2 cellular contexts compared by ENCODE assay signal in genomic region chr9:112280904-112281303, GRCh38.
TF ChIP-seq lines count a peak whose summit lies in the region.

No MANE protein-coding gene starts in this region.

TF ChIP-seq in K562, 482 proteins besides CTCF, POLR2A, EP300 and RAD21:
- TF ChIP-seq KLF1 (tag; IDR thresholded peaks at IDR 0.05) (no peak), ZNF121 (CRISPR knock-in tag; conservative IDR thresholded peaks at IDR 0.05) (peak; percentile 56; the same call in 1 of the 2 replicates), RBM25 (IDR thresholded peaks at IDR 0.05; ENCODE audit: low read depth, low read length, severe bottlenecking) (peak; percentile 37), ZNF146 (CRISPR knock-in tag; IDR thresholded peaks at IDR 0.05; ENCODE audit: unreplicated experiment) (no peak), TCF3 (CRISPR knock-in tag; IDR thresholded peaks at IDR 0.05) (no peak), GTF2A2 (tag; IDR thresholded peaks at IDR 0.05) (no peak), ZNF253 (CRISPR knock-in tag; conservative IDR thresholded peaks at IDR 0.05) (no peak)

TF ChIP-seq in endothelial cell of umbilical vein, 7 proteins besides CTCF, POLR2A, EP300 and RAD21:
- TF ChIP-seq EZH2 (IDR thresholded peaks at IDR 0.05; ENCODE audit: borderline replicate concordance, low read depth, low read length, severe bottlenecking) (no peak), POLR2AphosphoS5 (IDR thresholded peaks at IDR 0.05; ENCODE audit: insufficient read depth, low read depth, low read length) (no peak)
